9 cellular contexts compared by ENCODE assay signal in the genomic region with DNA sequence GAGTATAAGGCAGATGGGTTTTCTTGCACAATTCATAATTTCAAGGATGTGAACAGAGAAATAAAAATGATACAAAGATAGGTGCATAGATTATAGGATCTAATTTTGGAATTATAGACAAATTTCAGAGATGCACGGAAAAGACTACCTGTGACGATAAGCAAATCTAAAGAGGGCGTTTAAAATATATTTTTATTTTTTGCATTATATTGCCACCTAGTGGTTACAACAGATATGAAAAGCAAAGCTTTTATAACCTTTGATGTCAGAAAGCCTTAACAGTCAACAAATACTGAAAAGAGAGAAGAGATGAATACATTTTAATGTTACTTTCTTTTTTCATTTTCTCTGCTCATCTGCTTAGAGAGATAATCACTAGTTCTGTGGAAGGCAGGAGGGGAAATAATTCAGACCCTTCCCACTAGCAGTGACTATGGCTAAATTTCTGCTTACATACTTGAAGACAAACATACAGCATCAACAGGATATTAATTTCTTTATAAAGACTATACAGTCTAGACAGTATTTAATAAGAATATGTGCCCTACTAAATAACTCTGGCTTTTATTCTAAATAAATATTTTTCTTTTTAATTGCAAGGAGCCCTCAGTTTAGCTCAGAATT. TPM values are rescaled to one million over a fixed set of nuclear protein-coding genes. Genes with fewer than 3 reads are reported as not detected.
DNase-seq lines count a peak whose midpoint lies in the region; ATAC-seq and TF ChIP-seq lines count a peak whose summit lies in the region.
"Had no signal": no experiment of that assay in that cellular context is flagged by ENCODE, and none has a peak within 500 bp of the region (broad histone marks: within the 10 kb centered on the region; RNA-seq: fewer than 3 reads in every experiment).

No MANE protein-coding gene starts in this region.

- TF ChIP-seq CTCF in right atrium auricular region (IDR thresholded peaks at IDR 0.05) (peak; percentile 47 to 80), MCF 10A (IDR thresholded peaks at IDR 0.05; ENCODE audit: unreplicated experiment) (peak; percentile 50), mesothelial cell of epicardium (IDR thresholded peaks at IDR 0.05; ENCODE audit: unreplicated experiment) (peak; percentile 95)

- BruUV-seq in MCF 10A (replicated peaks; lab: Mats Ljungman, UMichigan) = no TSS peak

- H3K27me3 Mint-ChIP-seq in MCF 10A (ENCODE audit: insufficient read depth, unreplicated experiment) (no peaks in the 10 kb centered on the region), mesothelial cell of epicardium (ENCODE audit: low read depth) (no peaks in the 10 kb centered on the region)
- H3K27me3 Mint-ChIP-seq: dendritic cell treated with granulocyte-macrophage colony-stimulating factor and Interleukin-4, amounts not matched to agents 40 ng/mL and 50 ng/mL, for 4 days had no signal

- H3K4me3 Mint-ChIP-seq in MCF 10A (ENCODE audit: unreplicated experiment) (no peak overlapping the region), mesothelial cell of epicardium (no peak overlapping the region)
- H3K4me3 Mint-ChIP-seq: dendritic cell treated with granulocyte-macrophage colony-stimulating factor and Interleukin-4, amounts not matched to agents 40 ng/mL and 50 ng/mL, for 4 days had no signal

- POLR2A ChIA-PET in MCF 10A (lab: Yijun Ruan, JAX) = interaction anchor here (0.5 to 1.1 kb wide), 2 partner anchors 76 to 452 kb away, joined by 3 to 4 read pairs; no protein-coding TSS in a partner anchor

- intact Hi-C loops in left cardiac atrium (cut with DNase I) (loop anchor here (5.0 to 10.0 kb wide), 3 partner anchors 453 to 1924 kb away; no protein-coding TSS in a partner anchor), MCF 10A (cut with micrococcal nuclease) (loop anchor here (1.0 to 10.0 kb wide), 5 partner anchors 452 to 994 kb away; no protein-coding TSS in a partner anchor)

- no peaks in the 10 kb centered on the region for H3K9me3 ChIP-seq in right atrium auricular region

- no peaks in the 10 kb centered on the region for H3K36me3 ChIP-seq in right atrium auricular region

- no peak for DNase-seq in right atrium auricular region (ENCODE audit: low spot score)
- DNase-seq in left cardiac atrium = no peak
- peak; percentile 63 for DNase-seq in NCI-H2227 (lab: John Stamatoyannopoulos, UW; ENCODE audit: unreplicated experiment)
- DNase-seq in MCF 10A (ENCODE audit: unreplicated experiment) = peak; percentile 39
- no peak for DNase-seq in mesothelial cell of epicardium (ENCODE audit: low spot score in 2 of 2, unreplicated experiment in 2 of 2)

- no peaks in the 10 kb centered on the region for H3K9me3 Mint-ChIP-seq in MCF 10A (ENCODE audit: unreplicated experiment)
- no peaks in the 10 kb centered on the region for H3K9me3 Mint-ChIP-seq in mesothelial cell of epicardium
- H3K9me3 Mint-ChIP-seq: dendritic cell treated with granulocyte-macrophage colony-stimulating factor and Interleukin-4, amounts not matched to agents 40 ng/mL and 50 ng/mL, for 4 days had no signal

- no peak for ATAC-seq in left cardiac atrium
- peak; percentile 61 for ATAC-seq in HG03025 (IDR thresholded peaks at IDR 0.05; ENCODE audit: low FRiP score, unreplicated experiment)
- ATAC-seq in esophagus mucosa = no peak
- no peak for ATAC-seq in HG02642 (IDR thresholded peaks at IDR 0.05; ENCODE audit: poor library complexity, unreplicated experiment)

- no peak overlapping the region for H3K4me3 ChIP-seq in right atrium auricular region

- no peaks in the 10 kb centered on the region for H3K4me1 ChIP-seq in right atrium auricular region

- no peak overlapping the region for H3K27ac ChIP-seq in right atrium auricular region

- CTCF ChIA-PET in MCF 10A (lab: Yijun Ruan, JAX) = interaction anchor here (0.6 to 4.3 kb wide), 21 partner anchors 15 to 995 kb away, joined by 3 to 36 read pairs (median 3); no protein-coding TSS in a partner anchor

- H3K27ac Mint-ChIP-seq in MCF 10A (ENCODE audit: low read depth, unreplicated experiment) (no peak overlapping the region), mesothelial cell of epicardium (no peak overlapping the region)
- H3K27ac Mint-ChIP-seq: dendritic cell treated with granulocyte-macrophage colony-stimulating factor and Interleukin-4, amounts not matched to agents 40 ng/mL and 50 ng/mL, for 4 days had no signal

- H3K4me1 Mint-ChIP-seq in MCF 10A (ENCODE audit: insufficient read depth, unreplicated experiment) = no peaks in the 10 kb centered on the region
- no peaks in the 10 kb centered on the region for H3K4me1 Mint-ChIP-seq in mesothelial cell of epicardium

- no peaks in the 10 kb centered on the region for H3K27me3 ChIP-seq in right atrium auricular region

- H3K36me3 Mint-ChIP-seq in MCF 10A (ENCODE audit: insufficient read depth, unreplicated experiment) (no peaks in the 10 kb centered on the region), mesothelial cell of epicardium (no peaks in the 10 kb centered on the region)

RNA-seq across cellular contexts. Expression of a gene that starts 46.3 kb away (rescaled TPM):
- under 1 TPM in 1 of 2 donors, not detected in 1; 0.52 TPM for total RNA-seq in right atrium auricular region
- total RNA-seq in left cardiac atrium = under 1 TPM; 0.21 to 0.65 TPM
- total RNA-seq in MCF 10A (2022) = not detected in 2 replicates
- 0.25 TPM in 1 of 3 replicates, not detected in the others for total RNA-seq in mesothelial cell of epicardium
- total RNA-seq in esophagus mucosa = 0.16 TPM

Comparison
In these comparisons a context has a peak if more than half of its experiments do, and no peak if none do; other contexts are left out.
1. DNase-seq: peak in NCI-H2227 (single experiment) and MCF 10A (single experiment); none in right atrium auricular region (single experiment), left cardiac atrium (single experiment) and mesothelial cell of epicardium (0 of 2).
2. Peak in every context shown above with its lines, with median percentiles within 50 percentile points of each other: CTCF ChIP-seq.